In the genomic region with DNA sequence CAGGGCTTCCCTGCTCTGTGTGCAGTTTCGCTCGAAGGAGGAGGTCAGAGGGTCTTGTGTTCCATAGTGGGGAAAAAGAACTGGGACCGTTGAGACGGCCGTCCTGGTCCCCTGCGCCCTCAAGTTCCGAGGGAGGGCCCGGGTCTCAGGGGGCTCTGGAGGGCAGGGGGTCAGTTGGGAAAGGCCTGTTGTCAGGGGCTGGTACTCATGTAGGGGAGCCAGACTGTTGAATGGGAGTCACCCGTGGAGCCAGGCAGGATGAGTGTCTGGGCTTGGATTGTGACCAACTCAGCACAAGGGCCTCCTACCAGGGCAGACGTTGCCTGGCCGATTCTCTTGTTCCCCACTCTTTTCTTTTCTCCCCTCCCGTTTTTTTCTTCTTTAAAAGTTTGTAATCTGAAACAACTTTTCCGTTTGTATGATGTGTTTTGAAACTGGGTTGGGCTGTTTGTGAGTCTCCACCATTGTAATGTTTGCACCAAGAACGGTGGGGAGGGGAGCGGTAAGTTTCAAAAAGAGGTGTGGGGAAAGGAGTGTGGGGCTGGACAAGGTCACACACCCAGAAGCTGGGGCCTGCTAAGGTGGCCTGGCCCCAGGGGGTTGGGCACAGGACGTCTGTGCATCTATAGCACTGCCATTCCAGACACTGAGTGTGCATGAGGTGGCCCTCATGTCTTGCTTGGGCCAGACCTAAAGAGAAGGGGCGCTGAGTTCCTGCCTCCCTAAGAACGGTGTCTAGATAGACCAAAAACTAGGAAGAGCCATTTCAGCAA, we compare ENCODE assay signal across 7 cellular contexts. TPM values are rescaled to one million over a fixed set of nuclear protein-coding genes. Genes with fewer than 3 reads are reported as not detected.
A peak's percentile ranks its signal among the peaks of the same experiment; 100 is the strongest.
DNase-seq lines count a peak whose midpoint lies in the region; ATAC-seq, FAIRE-seq and TF ChIP-seq lines count a peak whose summit lies in the region.

No MANE protein-coding gene starts in this region.

- ATAC-seq in GM23338, result peak; percentile 49
- ATAC-seq in stimulated activated naive B cell treated with anti-CD40 and anti-IgM and Interleukin-4, amounts not matched to agents 10 μg/mL and 1 μg/mL and 100 μg/mL, for 72 hours (replicated peaks), result peak; percentile 21 to 28

- FAIRE-seq in bronchial epithelial cell (lab: Jason Lieb, UNC), result no peak

- H3K27ac Mint-ChIP-seq in GM23338, result peak overlapping the region; percentile 72; the same call in 1 of the 2 replicates
- peak overlapping the region; percentile 99 for H3K27ac Mint-ChIP-seq in stimulated activated naive B cell treated with anti-CD40 and anti-IgM and Interleukin-4, amounts not matched to agents 10 μg/mL and 1 μg/mL and 100 μg/mL, for 72 hours

- H3K27me3 Mint-ChIP-seq in GM23338 (ENCODE audit: insufficient read depth, low read depth, poor library complexity), result peaks cover 21% of the 10 kb centered on the region
- H3K27me3 Mint-ChIP-seq in stimulated activated naive B cell treated with anti-CD40 and anti-IgM and Interleukin-4, amounts not matched to agents 10 μg/mL and 1 μg/mL and 100 μg/mL, for 72 hours, result no peaks in the 10 kb centered on the region

- no peaks in the 10 kb centered on the region; the same call in 2 of the 3 replicates for H3K36me3 Mint-ChIP-seq in GM23338 (ENCODE audit: low read depth)
- peaks cover 24 to 29% of the 10 kb centered on the region in 2 donors for H3K36me3 Mint-ChIP-seq in stimulated activated naive B cell treated with anti-CD40 and anti-IgM and Interleukin-4, amounts not matched to agents 10 μg/mL and 1 μg/mL and 100 μg/mL, for 72 hours

- peaks cover 3% of the 10 kb centered on the region; the same call in 1 of the 2 replicates for H3K9me2 ChIP-seq in GM23338 (ENCODE audit: insufficient read depth)

- peaks cover 54% of the 10 kb centered on the region for H3K79me2 ChIP-seq in GM23338 (replicated peaks; ENCODE audit: insufficient read depth)

- peaks cover 4% of the 10 kb centered on the region; the same call in 1 of the 2 replicates for H3K4me1 ChIP-seq in GM23338 (ENCODE audit: insufficient read depth)

- H2AFZ ChIP-seq in GM23338, result peak overlapping the region; percentile 89

- H3K4me2 ChIP-seq in GM23338, result peak overlapping the region; percentile 96

- peaks cover 21% of the 10 kb centered on the region; the same call in 1 of the 2 replicates for H4K20me1 ChIP-seq in GM23338 (replicated peaks; ENCODE audit: insufficient read depth)

- peaks cover 7% of the 10 kb centered on the region for H3F3A ChIP-seq in GM23338 (replicated peaks; ENCODE audit: low read depth)

- DNase-seq in GM23338 (ENCODE audit: low spot score) (peak; percentile 38), RKO (ENCODE audit: low spot score) (peak; percentile 83), bronchial epithelial cell (ENCODE audit: low read depth) (peak; percentile 47), kidney tubule cell (ENCODE audit: low spot score) (peak; percentile 64), NCI-H1694 (lab: John Stamatoyannopoulos, UW) (no peak), NCI-H226 (no peak)
- no peak for DNase-seq in stimulated activated naive B cell treated with anti-CD40 and anti-IgM and Interleukin-4, amounts not matched to agents 10 μg/mL and 1 μg/mL and 100 μg/mL, for 72 hours

- H3K4me3 Mint-ChIP-seq in GM23338, result peak overlapping the region; percentile 95
- H3K4me3 Mint-ChIP-seq in stimulated activated naive B cell treated with anti-CD40 and anti-IgM and Interleukin-4, amounts not matched to agents 10 μg/mL and 1 μg/mL and 100 μg/mL, for 72 hours, result peak overlapping the region; percentile 99 to 100

- TF ChIP-seq CTCF in GM23338 (conservative IDR thresholded peaks at IDR 0.05; ENCODE audit: low read depth in 2 of 2) (no peak), bronchial epithelial cell (IDR thresholded peaks at IDR 0.05; ENCODE audit: insufficient read depth, low read length, severe bottlenecking) (no peak)

- H3K9me3 Mint-ChIP-seq in GM23338, result no peaks in the 10 kb centered on the region; the same call in 1 of the 3 replicates
- no peaks in the 10 kb centered on the region for H3K9me3 Mint-ChIP-seq in stimulated activated naive B cell treated with anti-CD40 and anti-IgM and Interleukin-4, amounts not matched to agents 10 μg/mL and 1 μg/mL and 100 μg/mL, for 72 hours

- peaks cover 16% of the 10 kb centered on the region for H3K4me1 Mint-ChIP-seq in GM23338
- H3K4me1 Mint-ChIP-seq in stimulated activated naive B cell treated with anti-CD40 and anti-IgM and Interleukin-4, amounts not matched to agents 10 μg/mL and 1 μg/mL and 100 μg/mL, for 72 hours, result peaks cover 32 to 62% of the 10 kb centered on the region in 2 donors

- H3K4me3 ChIP-seq in GM23338 (peak overlapping the region; percentile 88), bronchial epithelial cell (ENCODE audit: low read depth, low read length) (peak overlapping the region; percentile 69)

- H3K36me3 ChIP-seq in GM23338 (ENCODE audit: insufficient read depth) (no peaks in the 10 kb centered on the region), bronchial epithelial cell (ENCODE audit: control insufficient read depth, insufficient read depth, low read length) (peaks cover 1% of the 10 kb centered on the region)

- H3K27me3 ChIP-seq in GM23338 (ENCODE audit: insufficient read depth), result peaks cover 15% of the 10 kb centered on the region
- no peaks in the 10 kb centered on the region for H3K27me3 ChIP-seq in bronchial epithelial cell (ENCODE audit: control insufficient read depth, insufficient read depth, low read length)

- H3K27ac ChIP-seq in GM23338 (ENCODE audit: low read depth), result no peak overlapping the region

TF ChIP-seq in GM23338, 12 proteins besides CTCF, POLR2A, EP300 and RAD21:
- no peak for TF ChIP-seq EZH2phosphoT487 (IDR thresholded peaks at IDR 0.05; ENCODE audit: unreplicated experiment)
- no peak for TF ChIP-seq POLR2AphosphoS5 (IDR thresholded peaks at IDR 0.05; ENCODE audit: low read depth)
- TF ChIP-seq ZNF114 (CRISPR knock-in tag; IDR thresholded peaks at IDR 0.05), result no peak
- TF ChIP-seq EZH2 (IDR thresholded peaks at IDR 0.05; ENCODE audit: low read depth, unreplicated experiment), result peak; percentile 50
TF ChIP-seq in GM23338: peak in this region for 1.

RNA-seq across cellular contexts. Expression of gene CMTM7, which starts 1.1 kb away (rescaled TPM):
- 23.6 and 32.2 TPM in 2 replicates for total RNA-seq in GM23338 (2014; rRNA removed; shearing (Covaris generic))
- 88.3 and 93.6 TPM in 2 replicates for polyA plus RNA-seq in GM23338 (2016; fragmentation: Nextera tagmentation; extraction: Ambion mirVana)
- 3.1 and 5.8 TPM in 2 replicates for total RNA-seq in bronchial epithelial cell

Comparison
In these comparisons a context has a peak if more than half of its experiments do, and no peak if none do; other contexts are left out.
1. DNase-seq: peak in GM23338 (single experiment), RKO (single experiment), bronchial epithelial cell (single experiment) and kidney tubule cell (single experiment); none in stimulated activated naive B cell treated with anti-CD40 and anti-IgM and Interleukin-4, amounts not matched to agents 10 μg/mL and 1 μg/mL and 100 μg/mL, for 72 hours (single experiment), NCI-H1694 (single experiment) and NCI-H226 (single experiment).